9 cellular contexts compared by ENCODE assay signal in the genomic region with DNA sequence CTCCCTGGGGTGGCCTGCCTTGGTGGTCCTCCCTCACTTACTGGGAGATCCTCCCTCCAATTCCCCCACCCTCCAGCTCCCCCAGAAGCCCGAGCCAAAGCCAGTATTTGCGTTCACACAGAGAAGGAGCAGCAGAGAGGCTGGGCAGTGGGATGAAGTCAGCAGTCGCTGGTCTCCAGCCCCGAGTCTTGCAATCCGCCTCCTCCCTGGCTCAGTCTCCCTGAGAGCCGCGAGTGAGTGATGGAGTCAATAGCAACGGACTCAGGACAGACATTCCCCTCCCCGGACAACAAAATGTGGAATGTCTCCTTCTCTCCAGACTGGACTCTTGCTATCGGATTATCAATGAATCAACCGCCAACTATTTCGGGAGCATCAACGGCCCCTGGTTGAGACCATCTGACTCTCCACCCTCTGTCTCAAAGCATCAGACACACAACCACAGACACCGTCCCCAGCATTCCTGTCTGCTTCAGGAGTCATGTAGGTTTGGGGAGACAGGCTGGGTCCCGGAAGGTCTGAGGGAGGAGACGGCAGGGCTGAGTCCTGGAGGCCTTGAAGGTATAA.
DNase-seq lines count a peak whose midpoint lies in the region; ATAC-seq and TF ChIP-seq lines count a peak whose summit lies in the region.
"Had no signal": no experiment of that assay in that cellular context is flagged by ENCODE, and none has a peak within 500 bp of the region (broad histone marks: within the 10 kb centered on the region; RNA-seq: fewer than 3 reads in every experiment).

No MANE protein-coding gene starts in this region.

- peak overlapping the region; percentile 77 for H3K27ac ChIP-seq in thymus (ENCODE audit: low read depth)

- no peaks in the 10 kb centered on the region for H3K36me3 Mint-ChIP-seq in mesothelial cell of epicardium
- H3K36me3 Mint-ChIP-seq in activated naive CD8-positive, alpha-beta T cell treated with anti-CD3 and anti-CD28 coated beads, Interleukin-2, amount 50 U/mL, for 24 hours (ENCODE audit: low read depth): no peaks in the 10 kb centered on the region

- no peaks in the 10 kb centered on the region for H3K36me3 ChIP-seq in thymus (ENCODE audit: control insufficient read depth, insufficient read depth)

- 93% methylated on average over 16 of the region's 16 CpGs for WGBS in thymus

- H3K4me1 Mint-ChIP-seq in mesothelial cell of epicardium: peaks cover 34% of the 10 kb centered on the region
- peaks cover 18% of the 10 kb centered on the region for H3K4me1 Mint-ChIP-seq in activated naive CD8-positive, alpha-beta T cell treated with anti-CD3 and anti-CD28 coated beads, Interleukin-2, amount 50 U/mL, for 24 hours

- H3K9me3 ChIP-seq in thymus (ENCODE audit: control insufficient read depth): no peaks in the 10 kb centered on the region

- H3K4me3 Mint-ChIP-seq in mesothelial cell of epicardium: peak overlapping the region; percentile 64
- no peak overlapping the region for H3K4me3 Mint-ChIP-seq in activated naive CD8-positive, alpha-beta T cell treated with anti-CD3 and anti-CD28 coated beads, Interleukin-2, amount 50 U/mL, for 24 hours

- H3K27me3 Mint-ChIP-seq in mesothelial cell of epicardium (ENCODE audit: low read depth): no peaks in the 10 kb centered on the region
- no peaks in the 10 kb centered on the region for H3K27me3 Mint-ChIP-seq in activated naive CD8-positive, alpha-beta T cell treated with anti-CD3 and anti-CD28 coated beads, Interleukin-2, amount 50 U/mL, for 24 hours

- no peak for TF ChIP-seq POLR2A in GM18505 (IDR thresholded peaks at IDR 0.05; ENCODE audit: borderline replicate concordance, extremely low read depth, insufficient read depth, insufficient read length)

- no peak for ATAC-seq in GM21529 (IDR thresholded peaks at IDR 0.05; ENCODE audit: unreplicated experiment)
- no peak for ATAC-seq in activated naive CD8-positive, alpha-beta T cell treated with anti-CD3 and anti-CD28 coated beads, Interleukin-2, amount 50 U/mL, for 24 hours
- ATAC-seq in GM18505 (IDR thresholded peaks at IDR 0.05; ENCODE audit: unreplicated experiment): no peak

- H3K27ac Mint-ChIP-seq in mesothelial cell of epicardium: peak overlapping the region; percentile 98
- no peak overlapping the region for H3K27ac Mint-ChIP-seq in activated naive CD8-positive, alpha-beta T cell treated with anti-CD3 and anti-CD28 coated beads, Interleukin-2, amount 50 U/mL, for 24 hours

- no peaks in the 10 kb centered on the region for H3K4me1 ChIP-seq in thymus (ENCODE audit: control insufficient read depth, insufficient read depth, low read length)

- TF ChIP-seq CTCF in mesothelial cell of epicardium (IDR thresholded peaks at IDR 0.05; ENCODE audit: unreplicated experiment): no peak

- H3K27me3 ChIP-seq in thymus (ENCODE audit: control insufficient read depth, insufficient read depth): no peaks in the 10 kb centered on the region

- peak; percentile 70 for DNase-seq in LHCN-M2 (ENCODE audit: low read depth)
- DNase-seq in dedifferentiated amniotic fluid mesenchymal stem cell (ENCODE audit: extremely low spot score): peak; percentile 89
- no peak for DNase-seq in mesothelial cell of epicardium (ENCODE audit: low spot score in 2 of 2, unreplicated experiment in 2 of 2)
- no peak for DNase-seq in SW 1271 (lab: John Stamatoyannopoulos, UW)
- DNase-seq in activated naive CD8-positive, alpha-beta T cell treated with anti-CD3 and anti-CD28 coated beads, Interleukin-2, amount 50 U/mL, for 24 hours: no peak
- DNase-seq: NCI-H510A had no signal

- no peaks in the 10 kb centered on the region for H3K9me3 Mint-ChIP-seq in mesothelial cell of epicardium
- no peaks in the 10 kb centered on the region for H3K9me3 Mint-ChIP-seq in activated naive CD8-positive, alpha-beta T cell treated with anti-CD3 and anti-CD28 coated beads, Interleukin-2, amount 50 U/mL, for 24 hours

- no peak overlapping the region for H3K4me3 ChIP-seq in thymus (ENCODE audit: low read length)

Comparison
In these comparisons a context has a peak if more than half of its experiments do, and no peak if none do; other contexts are left out.
1. DNase-seq: peak in LHCN-M2 (single experiment) and dedifferentiated amniotic fluid mesenchymal stem cell (single experiment); none in mesothelial cell of epicardium (0 of 2), SW 1271 (0 of 2) and activated naive CD8-positive, alpha-beta T cell treated with anti-CD3 and anti-CD28 coated beads, Interleukin-2, amount 50 U/mL, for 24 hours (single experiment).